Comparison of ENCODE assay signal across 8 cellular contexts in genomic region chr7:88217675-88218427, GRCh38. TPM values are rescaled to one million over a fixed set of nuclear protein-coding genes. Genes with fewer than 3 reads are reported as not detected.
A peak's percentile ranks its signal among the peaks of the same experiment; 100 is the strongest.
DNase-seq lines count a peak whose midpoint lies in the region; ATAC-seq and TF ChIP-seq lines count a peak whose summit lies in the region.

No MANE protein-coding gene starts in this region.

- ATAC-seq in Right ventricle myocardium inferior (no peak), HG02973 (IDR thresholded peaks at IDR 0.05; ENCODE audit: unreplicated experiment) (peak; percentile 76)

- CTCF ChIA-PET in PC-9 (lab: Charles Lee): no interaction called here

- H2AFZ ChIP-seq in PC-9: no peak overlapping the region

- intact Hi-C loops in left ventricle myocardium inferior (cut with micrococcal nuclease) (no loop called here), Right ventricle myocardium inferior (cut with DNase I) (no loop called here), PC-9 (cut with micrococcal nuclease; ENCODE audit: unreplicated experiment) (loop anchor here (2.0 to 10.0 kb wide), 2 partner anchors 77 to 283 kb away; partner anchors contain the start of gene ADAM22), esophagus muscularis mucosa (cut with DNase I) (no loop called here)

- H3K4me3 ChIP-seq in left ventricle myocardium inferior (peak overlapping the region; percentile 100), PC-9 (peak overlapping the region; percentile 77), esophagus muscularis mucosa (peak overlapping the region in 3 of 4 donors; percentile 75 to 98 (median 86)), subcutaneous abdominal adipose tissue (ENCODE audit: low read depth in 1 of 5, low read length in 5 of 5) (peak overlapping the region in 4 of 5 donors; percentile 4 to 93 (median 90))

- POLR2A ChIA-PET in PC-9 (lab: Charles Lee; ENCODE audit: unreplicated experiment): interaction anchor here (0.6 to 0.7 kb wide), 3 partner anchors 26 to 1122 kb away, joined by 3 to 9 read pairs (median 5); no protein-coding TSS in a partner anchor

- TF ChIP-seq EP300 in esophagus muscularis mucosa (IDR thresholded peaks at IDR 0.05): no peak

- no peak for DNase-seq in left ventricle myocardium inferior
- DNase-seq in Right ventricle myocardium inferior (ENCODE audit: missing footprints): no peak
- DNase-seq in PC-9: peak in 1 of 2 experiments; percentile 19
- no peak for DNase-seq in esophagus muscularis mucosa (ENCODE audit: extremely low spot score)
- no peak for DNase-seq in activated effector memory CD4-positive, alpha-beta T cell treated with anti-CD3 and anti-CD28 coated beads, Interleukin-2, amount 50 U/mL, for 16 hours
- DNase-seq in SHP77 (lab: John Stamatoyannopoulos, UW): no peak

- peaks cover 16% of the 10 kb centered on the region for H3F3A ChIP-seq in PC-9 (ENCODE audit: insufficient read depth, low read depth)

- H3K27me3 ChIP-seq in left ventricle myocardium inferior (ENCODE audit: low read depth) (no peaks in the 10 kb centered on the region), PC-9 (ENCODE audit: insufficient read depth, low read depth) (no peaks in the 10 kb centered on the region), esophagus muscularis mucosa (no peaks in the 10 kb centered on the region), subcutaneous abdominal adipose tissue (ENCODE audit: control insufficient read depth in 5 of 5, insufficient read depth in 4 of 5, low read length in 5 of 5) (no peaks in the 10 kb centered on the region)

- peaks cover 42% of the 10 kb centered on the region for H3K36me3 ChIP-seq in left ventricle myocardium inferior
- peaks cover 50% of the 10 kb centered on the region for H3K36me3 ChIP-seq in PC-9 (ENCODE audit: low read depth)
- H3K36me3 ChIP-seq in esophagus muscularis mucosa: peaks cover 3 to 42% (median 30%) of the 10 kb centered on the region in 4 donors
- H3K36me3 ChIP-seq in subcutaneous abdominal adipose tissue (ENCODE audit: control insufficient read depth in 5 of 5, insufficient read depth in 5 of 5, low read length in 5 of 5): peaks cover 16 to 34% (median 24%) of the 10 kb centered on the region in 5 donors

- TF ChIP-seq POLR2A in esophagus muscularis mucosa (IDR thresholded peaks at IDR 0.05; ENCODE audit: low read depth): no peak

- peak overlapping the region; percentile 97 for H3K27ac ChIP-seq in left ventricle myocardium inferior (replicated peaks)
- H3K27ac ChIP-seq in PC-9: no peak overlapping the region
- peak overlapping the region in 1 of 4 donors; percentile 89 for H3K27ac ChIP-seq in esophagus muscularis mucosa (replicated peaks in 1 of 4)
- peak overlapping the region; percentile 98 for H3K27ac ChIP-seq in subcutaneous abdominal adipose tissue (ENCODE audit: low read depth, low read length)

- H3K79me2 ChIP-seq in PC-9 (ENCODE audit: low read depth): peaks cover 64% of the 10 kb centered on the region

- no peak for TF ChIP-seq CTCF in left ventricle myocardium inferior (IDR thresholded peaks at IDR 0.05; ENCODE audit: borderline replicate concordance)
- TF ChIP-seq CTCF in PC-9 (conservative IDR thresholded peaks at IDR 0.05): no peak
- no peak for TF ChIP-seq CTCF in esophagus muscularis mucosa (IDR thresholded peaks at IDR 0.05)

- H3K4me1 ChIP-seq in left ventricle myocardium inferior (peaks cover 54% of the 10 kb centered on the region), PC-9 (replicated peaks; ENCODE audit: insufficient read depth) (peaks cover 32% of the 10 kb centered on the region), esophagus muscularis mucosa (peaks cover 8 to 31% (median 21%) of the 10 kb centered on the region in 4 donors), subcutaneous abdominal adipose tissue (ENCODE audit: control insufficient read depth in 5 of 5, insufficient read depth in 5 of 5, low read length in 5 of 5) (peaks cover 0 to 27% (median 25%) of the 10 kb centered on the region in 5 donors)

- H4K20me1 ChIP-seq in PC-9 (ENCODE audit: insufficient read depth): peaks cover 23% of the 10 kb centered on the region

- no peaks in the 10 kb centered on the region for H3K9me2 ChIP-seq in PC-9 (ENCODE audit: insufficient read depth)

- no TSS peak for BruUV-seq in PC-9 (replicated peaks; lab: Mats Ljungman, UMichigan)

- 59% methylated on average over 1 of the region's 1 CpG for WGBS in esophagus muscularis mucosa

- H3K9ac ChIP-seq in subcutaneous abdominal adipose tissue (ENCODE audit: low read length in 5 of 5): peak overlapping the region in 3 of 5 donors; percentile 3 to 92 (median 87)

- peak overlapping the region; percentile 96 for H3K4me2 ChIP-seq in PC-9

- no peaks in the 10 kb centered on the region for H3K9me3 ChIP-seq in left ventricle myocardium inferior (replicated peaks)
- H3K9me3 ChIP-seq in PC-9 (ENCODE audit: insufficient read depth, low read depth): no peaks in the 10 kb centered on the region
- H3K9me3 ChIP-seq in esophagus muscularis mucosa: no peaks in the 10 kb centered on the region
- H3K9me3 ChIP-seq in subcutaneous abdominal adipose tissue (ENCODE audit: control insufficient read depth in 5 of 5, low read length in 5 of 5): no peaks in the 10 kb centered on the region

RNA-seq across cellular contexts. Expression of gene SRI, which starts 2.0 kb away (rescaled TPM):
- 76.1 TPM for total RNA-seq in left ventricle myocardium inferior
- 93.6 TPM for total RNA-seq in Right ventricle myocardium inferior
- 235 and 269 TPM in 2 replicates for total RNA-seq in PC-9 (2021)
- 10 to 100 TPM; 40.3 to 55.5 (median 47.3) TPM for total RNA-seq in esophagus muscularis mucosa
